18 cellular contexts compared by ENCODE assay signal in the genomic region with DNA sequence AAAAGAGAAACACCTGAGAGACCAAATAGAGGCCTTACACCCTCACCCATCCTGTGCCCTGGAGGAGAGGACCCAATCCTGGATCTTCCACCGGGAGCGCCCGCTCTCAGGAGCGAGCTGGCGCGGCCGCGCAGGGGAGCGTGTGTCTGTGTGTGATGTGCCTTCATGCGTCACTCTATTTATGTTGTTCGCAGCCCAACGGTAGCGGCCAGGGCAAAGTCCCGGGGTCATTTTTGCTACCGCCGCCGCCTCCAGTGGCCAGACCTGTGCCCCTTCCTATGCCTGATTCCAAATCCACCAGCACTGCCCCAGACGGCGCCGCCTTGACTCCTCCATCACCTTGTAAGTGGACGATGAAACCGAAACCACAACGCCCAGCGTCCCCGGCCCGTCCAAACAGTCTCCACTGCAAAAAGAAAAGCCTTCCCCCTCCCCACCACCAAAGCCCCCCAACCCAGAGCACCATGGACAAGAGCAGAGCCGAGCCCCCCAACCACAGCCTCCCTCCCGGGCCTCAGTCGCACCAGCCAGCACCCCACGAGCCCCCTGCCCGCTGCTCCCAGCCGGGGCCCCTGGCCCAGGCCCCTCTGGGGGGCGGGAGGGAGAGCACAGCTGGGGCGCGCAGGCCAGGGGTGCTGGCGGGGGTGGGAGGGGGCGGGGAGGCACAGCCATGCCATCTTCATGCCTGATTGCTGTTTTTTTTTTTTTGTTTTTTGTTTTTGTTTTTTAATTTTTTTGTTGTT. TPM values are rescaled to one million over a fixed set of nuclear protein-coding genes. Genes with fewer than 3 reads are reported as not detected.
"Had no signal": no experiment of that assay in that cellular context is flagged by ENCODE, and none has a peak within 500 bp of the region (broad histone marks: within the 10 kb centered on the region; RNA-seq: fewer than 3 reads in every experiment).

No MANE protein-coding gene starts in this region.

- H3K4me3 Mint-ChIP-seq: activated T-cell treated with anti-CD3 and anti-CD28 coated beads, Interleukin-2, amount 50 U/mL, for 72 hours; dendritic cell treated with granulocyte-macrophage colony-stimulating factor and Interleukin-4, amounts not matched to agents 40 ng/mL and 50 ng/mL, for 4 days; T-helper 1 cell treated with Interleukin-12 subunit alpha and Interleukin-12 subunit beta and Interleukin-4 antibody, amounts not matched to agents 30 μg/mL and 1 μg/mL, for 36 hours had no signal

- H3K36me3 ChIP-seq: WERI-Rb-1 had no signal

- H2AFZ ChIP-seq: hepatocyte had no signal

- H3K27me3 ChIP-seq: right atrium auricular region, thyroid gland had no signal

- ATAC-seq: activated T-cell treated with anti-CD3 and anti-CD28 coated beads, Interleukin-2, amount 50 U/mL, for 72 hours had no signal

- H3K27ac Mint-ChIP-seq: activated T-cell treated with anti-CD3 and anti-CD28 coated beads, Interleukin-2, amount 50 U/mL, for 72 hours; dendritic cell treated with granulocyte-macrophage colony-stimulating factor and Interleukin-4, amounts not matched to agents 40 ng/mL and 50 ng/mL, for 4 days; T-helper 1 cell treated with Interleukin-12 subunit alpha and Interleukin-12 subunit beta and Interleukin-4 antibody, amounts not matched to agents 30 μg/mL and 1 μg/mL, for 36 hours had no signal

- H3K79me2 ChIP-seq: hepatocyte had no signal

- H3K9me3 Mint-ChIP-seq: activated T-cell treated with anti-CD3 and anti-CD28 coated beads, Interleukin-2, amount 50 U/mL, for 72 hours; dendritic cell treated with granulocyte-macrophage colony-stimulating factor and Interleukin-4, amounts not matched to agents 40 ng/mL and 50 ng/mL, for 4 days; T-helper 1 cell treated with Interleukin-12 subunit alpha and Interleukin-12 subunit beta and Interleukin-4 antibody, amounts not matched to agents 30 μg/mL and 1 μg/mL, for 36 hours had no signal

- H3K4me3 ChIP-seq: hepatocyte, left ventricle myocardium inferior, right atrium auricular region, thyroid gland had no signal

- H3K9me3 ChIP-seq: left ventricle myocardium inferior, right atrium auricular region, thyroid gland had no signal

- H3K4me2 ChIP-seq: hepatocyte had no signal

- H3K27ac ChIP-seq: hepatocyte, thyroid gland, WERI-Rb-1 had no signal

- FAIRE-seq: islet of Langerhans, small intestine had no signal

- DNase-seq: activated CD4-positive, alpha-beta T cell treated with anti-CD3 and anti-CD28 coated beads for 1 hour; activated effector memory CD4-positive, alpha-beta T cell treated with anti-CD3 and anti-CD28 coated beads, Interleukin-2, amount 50 U/mL, for 16 hours; activated naive CD4-positive, alpha-beta T cell treated with anti-CD3 and anti-CD28 coated beads, Interleukin-2, amount 50 U/mL, for 16 hours; activated T-cell treated with anti-CD3 and anti-CD28 coated beads, Interleukin-2, amount 50 U/mL, for 72 hours; effector memory CD4-positive, alpha-beta T cell; foreskin fibroblast; left ventricle myocardium inferior; small intestine; stimulated activated CD4-positive, alpha-beta T cell treated with anti-CD3 and anti-CD28 coated beads, Interleukin-4, amount 100 ng/mL, for 1 hour; thyroid gland; WERI-Rb-1 had no signal

RNA-seq across cellular contexts. Expression of gene LYL1, which starts 14.7 kb away (rescaled TPM):
- total RNA-seq: myocyte had no signal
- polyA plus RNA-seq: neural cell had no signal
